19 cellular contexts compared by ENCODE assay signal in genomic region chr2:231934441-231935206, GRCh38. TPM values are rescaled to one million over a fixed set of nuclear protein-coding genes. Genes with fewer than 3 reads are reported as not detected.
A peak's percentile ranks its signal among the peaks of the same experiment; 100 is the strongest.
DNase-seq lines count a peak whose midpoint lies in the region; ATAC-seq, FAIRE-seq and TF ChIP-seq lines count a peak whose summit lies in the region.
"Had no signal": no experiment of that assay in that cellular context is flagged by ENCODE, and none has a peak within 500 bp of the region (broad histone marks: within the 10 kb centered on the region; RNA-seq: fewer than 3 reads in every experiment).

No MANE protein-coding gene starts in this region.

- no peaks in the 10 kb centered on the region for H3K36me3 Mint-ChIP-seq in neural crest cell (ENCODE audit: low read depth)
- H3K36me3 Mint-ChIP-seq: CD4-positive, alpha-beta memory T cell had no signal

- H3K79me2 ChIP-seq in HepG2 (ENCODE audit: insufficient read depth, low read length) (no peaks in the 10 kb centered on the region), H1 (ENCODE audit: control insufficient read depth in 1 of 2, insufficient read depth in 2 of 2, low read length in 2 of 2) (no peaks in the 10 kb centered on the region)

- peaks cover 5% of the 10 kb centered on the region for H3K27me3 Mint-ChIP-seq in neural crest cell (ENCODE audit: low read depth)

- H4K5ac ChIP-seq in H1 (ENCODE audit: insufficient read length, low read depth, low read length), result no peak overlapping the region

- CTCF ChIA-PET in HepG2 (lab: Yijun Ruan, JAX; ENCODE audit: low intra/inter-chr PET ratio, low total read pairs), result interaction anchor here (1.4 kb wide), 1 partner anchor 9 kb away, joined by 4 read pairs; no protein-coding TSS in a partner anchor
- CTCF ChIA-PET in H1 (lab: Charles Lee; ENCODE audit: partially characterized antibody), result interaction anchor here (0.5 to 3.6 kb wide), 15 partner anchors 8 to 495 kb away, joined by 3 to 17 read pairs (median 3); partner anchors contain the start of gene NPPC

- no peak overlapping the region for H2BK15ac ChIP-seq in H1 (ENCODE audit: low read length)

- H3K4ac ChIP-seq in H1 (replicated peaks; ENCODE audit: insufficient read length, low read depth, low read length), result no peak overlapping the region

- no peak overlapping the region for H2BK120ac ChIP-seq in H1 (replicated peaks; ENCODE audit: low read depth, low read length)

- peaks cover 5 to 47% of the 10 kb centered on the region in 2 experiments; a peak in 4 of 5 replicates for H3K27me3 ChIP-seq in HepG2 (ENCODE audit: control insufficient read depth in 1 of 2, insufficient read depth in 2 of 2, low read length in 2 of 2)
- H3K27me3 ChIP-seq in right lobe of liver, result no peaks in the 10 kb centered on the region
- no peaks in the 10 kb centered on the region; a peak in 1 of 7 replicates for H3K27me3 ChIP-seq in H1 (replicated peaks in 1 of 4; ENCODE audit: control insufficient read depth in 3 of 4, extremely low read depth in 1 of 4, insufficient read depth in 3 of 4, low read length in 3 of 4)
- H3K27me3 ChIP-seq: Peyer's patch had no signal

- H2BK5ac ChIP-seq in H1 (ENCODE audit: low read depth, low read length), result no peak overlapping the region

- no peak overlapping the region for H3K27ac ChIP-seq in HepG2 (ENCODE audit: extremely low read length, insufficient read depth, low read length)
- no peak overlapping the region for H3K27ac ChIP-seq in right lobe of liver
- H3K27ac ChIP-seq in H1 (ENCODE audit: low read depth, low read length), result no peak overlapping the region
- H3K27ac ChIP-seq: A549, GM23248, Peyer's patch had no signal

- no peaks in the 10 kb centered on the region for H3K9me3 Mint-ChIP-seq in neural crest cell

- H3K9ac ChIP-seq in HepG2 (ENCODE audit: insufficient read depth, low read depth, low read length), result peak overlapping the region; percentile 29
- no peak overlapping the region for H3K9ac ChIP-seq in H1 (replicated peaks in 1 of 4; ENCODE audit: extremely low read depth in 1 of 4, low read depth in 3 of 4, low read length in 3 of 4)
- H3K9ac ChIP-seq: GM23248 had no signal

- TF ChIP-seq POLR2A in HepG2 (IDR thresholded peaks at IDR 0.05; ENCODE audit: insufficient read depth in 1 of 2, low read depth in 2 of 2, low read length in 2 of 2), result no peak
- TF ChIP-seq POLR2A in right lobe of liver (IDR thresholded peaks at IDR 0.05), result no peak
- TF ChIP-seq POLR2A in H1 (IDR thresholded peaks at IDR 0.05; ENCODE audit: control extremely low read depth in 1 of 2, low read depth in 2 of 2, low read length in 2 of 2), result no peak

- no peak overlapping the region for H3K23ac ChIP-seq in H1 (ENCODE audit: insufficient read length)

- H3K14ac ChIP-seq in H1 (ENCODE audit: insufficient read length), result no peak overlapping the region

- H3K4me1 Mint-ChIP-seq in neural crest cell, result no peaks in the 10 kb centered on the region
- H3K4me1 Mint-ChIP-seq: CD4-positive, alpha-beta memory T cell had no signal

- TF ChIP-seq EP300 in HepG2 (IDR thresholded peaks at IDR 0.05; ENCODE audit: low read depth in 2 of 2, low read length in 2 of 2), result no peak
- no peak for TF ChIP-seq EP300 in HepG2 (CRISPR knock-in tag; IDR thresholded peaks at IDR 0.05; ENCODE audit: borderline replicate concordance)
- TF ChIP-seq EP300 in H1 (IDR thresholded peaks at IDR 0.05; ENCODE audit: borderline replicate concordance in 1 of 2, low read depth in 2 of 2, low read length in 2 of 2), result no peak

- peak overlapping the region; percentile 57 for H3K27ac Mint-ChIP-seq in neural crest cell (ENCODE audit: unreplicated experiment)

- BruUV-seq in HepG2 (replicated peaks; lab: Mats Ljungman, UMichigan), result no TSS peak

- peak overlapping the region; percentile 75 for H3K4me2 ChIP-seq in HepG2 (ENCODE audit: low read depth, low read length)
- no peak overlapping the region for H3K4me2 ChIP-seq in H1 (ENCODE audit: insufficient read depth in 1 of 2, low read depth in 2 of 2, low read length in 2 of 2)
- H3K4me2 ChIP-seq: A549 had no signal

- no peak overlapping the region for H2AK5ac ChIP-seq in H1 (ENCODE audit: low read depth, low read length)

- TF ChIP-seq CTCF in HepG2 (CRISPR knock-in tag; IDR thresholded peaks at IDR 0.05), result peak; percentile 48
- no peak for TF ChIP-seq CTCF in right lobe of liver (IDR thresholded peaks at IDR 0.05)
- no peak for TF ChIP-seq CTCF in H1 (IDR thresholded peaks at IDR 0.05; ENCODE audit: control extremely low read depth in 1 of 3, insufficient read depth in 1 of 3, low read depth in 1 of 3, low read length in 3 of 3)
- TF ChIP-seq CTCF in neural crest cell (conservative IDR thresholded peaks at IDR 0.05), result no peak

- no peak overlapping the region for H2BK20ac ChIP-seq in H1 (ENCODE audit: low read length)

- intact Hi-C loops in HepG2 (cut with micrococcal nuclease; ENCODE audit: unreplicated experiment) (no loop called here), right lobe of liver (cut with DNase I) (no loop called here)

- DNase-seq in HepG2 (ENCODE audit: low spot score) (peak; percentile 52), right lobe of liver (no peak), H1 (ENCODE audit: low read depth in 1 of 2, low spot score in 2 of 2) (peak in 1 of 2 experiments; percentile 29), neural crest cell (ENCODE audit: low read depth, low spot score) (no peak), NCI-H187 (lab: John Stamatoyannopoulos, UW) (no peak), HuH-7 (ENCODE audit: low spot score) (no peak), NCI-H1048 (lab: John Stamatoyannopoulos, UW) (no peak)
- DNase-seq in activated CD8-positive, alpha-beta memory T cell treated with anti-CD3 and anti-CD28 coated beads, Interleukin-2, amount 50 U/mL, for 48 hours, result no peak
- DNase-seq: AML-193; CD4-positive, alpha-beta memory T cell; GF-D8; GM23248; MM.1S; NCI-H2029; NCI-H510A; SIG-M5 had no signal

- peak overlapping the region; percentile 15 to 57 (median 41); a peak in 5 of 6 replicates for H3K4me3 ChIP-seq in HepG2 (replicated peaks in 1 of 3; ENCODE audit: insufficient read depth in 1 of 3, low read depth in 2 of 3, low read length in 3 of 3)
- no peak overlapping the region for H3K4me3 ChIP-seq in right lobe of liver
- no peak overlapping the region for H3K4me3 ChIP-seq in H1 (ENCODE audit: extremely low read depth in 1 of 4, insufficient read depth in 2 of 4, low read depth in 3 of 4, low read length in 4 of 4)
- H3K4me3 ChIP-seq: A549, GM23248, Peyer's patch had no signal

- H3K79me1 ChIP-seq in H1 (ENCODE audit: low read depth, low read length), result no peaks in the 10 kb centered on the region

- no peak overlapping the region for H2BK12ac ChIP-seq in H1 (ENCODE audit: low read depth, low read length)

- H3K9me3 ChIP-seq in HepG2 (ENCODE audit: low read length), result no peaks in the 10 kb centered on the region
- H3K9me3 ChIP-seq in right lobe of liver, result no peaks in the 10 kb centered on the region
- H3K9me3 ChIP-seq in H1 (ENCODE audit: insufficient read depth in 2 of 2, low read depth in 1 of 2, low read length in 1 of 2), result no peaks in the 10 kb centered on the region
- H3K9me3 ChIP-seq: A549, Peyer's patch had no signal

- TF ChIP-seq RAD21 in HepG2 (CRISPR knock-in tag; IDR thresholded peaks at IDR 0.05), result no peak
- TF ChIP-seq RAD21 in H1 (IDR thresholded peaks at IDR 0.05 in 1 of 2, conservative IDR thresholded peaks at IDR 0.05 in 1 of 2; ENCODE audit: low read depth in 2 of 2, low read length in 2 of 2), result no peak

- H4K20me1 ChIP-seq in HepG2 (ENCODE audit: insufficient read depth, low read length) (no peaks in the 10 kb centered on the region), H1 (replicated peaks in 1 of 2; ENCODE audit: control insufficient read depth in 1 of 2, insufficient read depth in 2 of 2, low read length in 2 of 2) (no peaks in the 10 kb centered on the region)

- WGBS in HepG2 (ENCODE audit: low lambda C conversion rate), result 12% methylated on average over 7 of the region's 8 CpGs
- 60% methylated on average over 3 of the region's 8 CpGs for WGBS in right lobe of liver (ENCODE audit: insufficient coverage, low coverage, low lambda C conversion rate, missing lambda C conversion rate)
- 84% methylated on average over 8 of the region's 8 CpGs; no CpG with 5 or more reads in 1 of the 2 experiments for WGBS in H1 (ENCODE audit: extremely low coverage in 1 of 2, insufficient coverage in 1 of 2, insufficient read length in 1 of 2, insufficient replicate concordance in 2 of 2, low coverage in 1 of 2, low lambda C conversion rate in 2 of 2, missing lambda C conversion rate in 1 of 2), 2 experiments

- H4K91ac ChIP-seq in H1 (replicated peaks; ENCODE audit: insufficient read length, low read length), result no peak overlapping the region

- FAIRE-seq in HepG2 (lab: Jason Lieb, UNC) (peak; percentile 39), H1 (lab: Jason Lieb, UNC) (no peak)
- FAIRE-seq: A549, D721Med had no signal

- H2AFZ ChIP-seq in HepG2 (ENCODE audit: low read length), result peak overlapping the region; percentile 74
- H2AFZ ChIP-seq in H1 (ENCODE audit: low read length), result peak overlapping the region; percentile 15; the same call in 1 of the 2 replicates
- H2AFZ ChIP-seq: GM23248 had no signal

- H3K36me3 ChIP-seq in HepG2 (replicated peaks in 1 of 2; ENCODE audit: control insufficient read depth in 1 of 2, insufficient read depth in 2 of 2, low read length in 2 of 2) (no peaks in the 10 kb centered on the region), right lobe of liver (no peaks in the 10 kb centered on the region), H1 (ENCODE audit: control insufficient read depth in 2 of 4, insufficient read depth in 4 of 4, low read length in 3 of 4) (no peaks in the 10 kb centered on the region)
- H3K36me3 ChIP-seq: Peyer's patch had no signal

- H3K4me3 Mint-ChIP-seq in neural crest cell, result no peak overlapping the region
- H3K4me3 Mint-ChIP-seq: CD4-positive, alpha-beta memory T cell had no signal

- H3K4me1 ChIP-seq in HepG2 (ENCODE audit: insufficient read depth, low read length), result peaks cover 27% of the 10 kb centered on the region
- H3K4me1 ChIP-seq in right lobe of liver, result no peaks in the 10 kb centered on the region
- peaks cover 0 to 2% (median 0%) of the 10 kb centered on the region in 4 experiments; a peak in 2 of 7 replicates for H3K4me1 ChIP-seq in H1 (replicated peaks in 1 of 4; ENCODE audit: control insufficient read depth in 3 of 4, insufficient read depth in 4 of 4, low read length in 3 of 4)
- H3K4me1 ChIP-seq: A549, Peyer's patch had no signal

- H3K18ac ChIP-seq in H1 (ENCODE audit: extremely low read depth, low read length), result no peak overlapping the region

- in situ Hi-C loops in HepG2 (cut with HindIII; ENCODE audit: extremely low pct_ligation_motif_present, low pct_unique_long_range_greater_than_20kb), result no loop called here

- H3K23me2 ChIP-seq in H1 (ENCODE audit: low read depth, low read length), result no peaks in the 10 kb centered on the region

- no peak overlapping the region; the same call in 1 of the 2 replicates for H4K8ac ChIP-seq in H1 (ENCODE audit: extremely low read depth, insufficient read depth, low read length)

- no peak overlapping the region for H3K56ac ChIP-seq in H1 (replicated peaks; ENCODE audit: insufficient read length, low read depth, low read length)

- POLR2A ChIA-PET in HepG2 (lab: Yijun Ruan, JAX), result interaction anchor here (0.9 to 1.3 kb wide), 3 partner anchors 9 to 27 kb away, joined by 3 to 4 read pairs (median 3); partner anchors contain the start of genes DIS3L2 and NPPC
- POLR2A ChIA-PET in H1 (lab: Charles Lee; ENCODE audit: partially characterized antibody), result interaction anchor here (0.6 to 2.0 kb wide), 2 partner anchors 9 to 452 kb away, joined by 3 to 10 read pairs; partner anchors contain the start of gene NPPC

- ATAC-seq in HepG2 (peak; percentile 76), right lobe of liver (no peak)

RNA-seq across cellular contexts. Expression of gene NPPC, which starts 8.4 kb away (rescaled TPM):
- 0.11 TPM in 1 of 2 replicates, not detected in the other for total RNA-seq in HepG2 (2016; rRNA removed; fragmentation: Illumina TruSeq; extraction: Trizol)
- not detected in 2 replicates for total RNA-seq in HepG2 (2016; cell fraction: cytosol; rRNA removed; fragmentation: Illumina TruSeq; extraction: Trizol; ENCODE audit: low read depth)
- 0.15 TPM in 1 of 2 replicates, not detected in the other for total RNA-seq in HepG2 (2016; cell fraction: insoluble cytoplasmic fraction; rRNA removed; fragmentation: Illumina TruSeq; extraction: Trizol)
- not detected in 2 replicates for total RNA-seq in HepG2 (2016; cell fraction: membrane; rRNA removed; fragmentation: Illumina TruSeq; extraction: Trizol)
- total RNA-seq in HepG2 (2016; cell fraction: nucleus; rRNA removed; fragmentation: Illumina TruSeq; extraction: Trizol), result not detected in 2 replicates
- polyA plus RNA-seq in HepG2 (2011; rRNA removed), result not detected in 2 replicates
- 0.17 TPM in 1 of 2 replicates, not detected in the other for polyA plus RNA-seq in HepG2 (2011; cell fraction: cytosol; rRNA removed)
- polyA plus RNA-seq in HepG2 (2011; cell fraction: nucleus; rRNA removed), result not detected in 2 replicates
- 0.17 TPM in 1 of 2 replicates, not detected in the other for polyA plus RNA-seq in HepG2 (2012)
- not detected in 2 replicates for polyA plus RNA-seq in HepG2 (2016; cell fraction: cytosol; fragmentation: Illumina TruSeq; extraction: Trizol; ENCODE audit: low read depth)
- polyA plus RNA-seq in HepG2 (2016; cell fraction: insoluble cytoplasmic fraction; fragmentation: Illumina TruSeq; extraction: Trizol; ENCODE audit: low read depth), result not detected in 2 replicates
- polyA plus RNA-seq in HepG2 (2016; cell fraction: membrane; fragmentation: Illumina TruSeq; extraction: Trizol; ENCODE audit: low read depth), result not detected in 2 replicates
- not detected in 2 replicates for polyA plus RNA-seq in HepG2 (2016; cell fraction: nucleus; fragmentation: Illumina TruSeq; extraction: Trizol; ENCODE audit: insufficient read depth, low read depth)
- 0.14 TPM in 1 of 2 replicates, not detected in the other for polyA minus RNA-seq in HepG2 (2011; rRNA and poly(A)+ RNA removed; ENCODE audit: low replicate concordance)
- polyA minus RNA-seq in HepG2 (2011; cell fraction: cytosol; rRNA and poly(A)+ RNA removed), result not detected in 2 replicates
- polyA minus RNA-seq in HepG2 (2011; cell fraction: nucleus; rRNA and poly(A)+ RNA removed), result not detected in 2 replicates
- total RNA-seq in right lobe of liver, result not detected
- total RNA-seq in H1 (2021; fragmentation: NEBNext Ultra II Directional; extraction: Animal tissue kit (Norgen Biotek cat#: 25700)), result 2.1 and 4.7 TPM in 2 replicates
- 1.3 TPM in 2 replicates for polyA plus RNA-seq in H1 (2011; rRNA removed)
- 2.0 TPM for polyA plus RNA-seq in H1 (2011; cell fraction: cytosol; rRNA removed)
- polyA plus RNA-seq in H1 (2011; cell fraction: nucleus; rRNA removed), result 1.5 TPM
- polyA plus RNA-seq in H1 (2012, experiment 1 of 2), result 0.80 to 1.2 TPM (median 0.91 TPM) in 4 replicates
- 2.6 TPM for polyA plus RNA-seq in H1 (2012, experiment 2 of 2)
- polyA plus RNA-seq in H1 (2013, experiment 1 of 2), result 1.6 TPM
- polyA plus RNA-seq in H1 (2013, experiment 2 of 2), result 1.9 TPM
- 0.17 and 0.47 TPM in 2 replicates for polyA minus RNA-seq in H1 (2011; rRNA and poly(A)+ RNA removed)
- 4.1 TPM for polyA minus RNA-seq in H1 (2011; cell fraction: cytosol; rRNA and poly(A)+ RNA removed)
- polyA minus RNA-seq in H1 (2011; cell fraction: nucleus; rRNA and poly(A)+ RNA removed), result 6.3 TPM
- total RNA-seq in neural crest cell, result 12.7 and 16.5 TPM in 2 replicates
- total RNA-seq: CD4-positive, alpha-beta memory T cell; GM23248; Peyer's patch had no signal
- polyA plus RNA-seq: A549; CD4-positive, alpha-beta memory T cell had no signal

RNA-seq across cellular contexts. Expression of gene DIS3L2, which starts 26.9 kb away (rescaled TPM):
- 20.3 and 23.9 TPM in 2 replicates for total RNA-seq in HepG2 (2016; rRNA removed; fragmentation: Illumina TruSeq; extraction: Trizol)
- 27.2 and 32.6 TPM in 2 replicates for total RNA-seq in HepG2 (2016; cell fraction: cytosol; rRNA removed; fragmentation: Illumina TruSeq; extraction: Trizol; ENCODE audit: low read depth)
- total RNA-seq in HepG2 (2016; cell fraction: insoluble cytoplasmic fraction; rRNA removed; fragmentation: Illumina TruSeq; extraction: Trizol), result 16.0 and 21.5 TPM in 2 replicates
- 10.1 and 13.9 TPM in 2 replicates for total RNA-seq in HepG2 (2016; cell fraction: membrane; rRNA removed; fragmentation: Illumina TruSeq; extraction: Trizol)
- total RNA-seq in HepG2 (2016; cell fraction: nucleus; rRNA removed; fragmentation: Illumina TruSeq; extraction: Trizol), result 38.8 and 40.6 TPM in 2 replicates
- polyA plus RNA-seq in HepG2 (2011; rRNA removed), result 7.0 and 9.6 TPM in 2 replicates
- polyA plus RNA-seq in HepG2 (2011; cell fraction: cytosol; rRNA removed), result 5.5 and 7.5 TPM in 2 replicates
- 45.1 and 57.6 TPM in 2 replicates for polyA plus RNA-seq in HepG2 (2011; cell fraction: nucleus; rRNA removed)
- 10.7 and 11.8 TPM in 2 replicates for polyA plus RNA-seq in HepG2 (2012)
- 3.1 and 3.3 TPM in 2 replicates for polyA plus RNA-seq in HepG2 (2016; cell fraction: cytosol; fragmentation: Illumina TruSeq; extraction: Trizol; ENCODE audit: low read depth)
- polyA plus RNA-seq in HepG2 (2016; cell fraction: insoluble cytoplasmic fraction; fragmentation: Illumina TruSeq; extraction: Trizol; ENCODE audit: low read depth), result 14.0 and 14.3 TPM in 2 replicates
- polyA plus RNA-seq in HepG2 (2016; cell fraction: membrane; fragmentation: Illumina TruSeq; extraction: Trizol; ENCODE audit: low read depth), result 4.9 and 5.5 TPM in 2 replicates
- 35.3 and 36.0 TPM in 2 replicates for polyA plus RNA-seq in HepG2 (2016; cell fraction: nucleus; fragmentation: Illumina TruSeq; extraction: Trizol; ENCODE audit: insufficient read depth, low read depth)
- 12.0 and 17.6 TPM in 2 replicates for polyA minus RNA-seq in HepG2 (2011; rRNA and poly(A)+ RNA removed; ENCODE audit: low replicate concordance)
- 5.4 and 5.9 TPM in 2 replicates for polyA minus RNA-seq in HepG2 (2011; cell fraction: cytosol; rRNA and poly(A)+ RNA removed)
- 53.8 and 56.6 TPM in 2 replicates for polyA minus RNA-seq in HepG2 (2011; cell fraction: nucleus; rRNA and poly(A)+ RNA removed)
- total RNA-seq in right lobe of liver, result 10 to 100 TPM in 5 of 6 experiments, 1 to 10 TPM in 1; 8.1 to 22.3 (median 16.7) TPM
- 21.6 and 26.8 TPM in 2 replicates for total RNA-seq in H1 (2021; fragmentation: NEBNext Ultra II Directional; extraction: Animal tissue kit (Norgen Biotek cat#: 25700))
- 11.5 and 19.0 TPM in 2 replicates for polyA plus RNA-seq in H1 (2011; rRNA removed)
- 10.1 TPM for polyA plus RNA-seq in H1 (2011; cell fraction: cytosol; rRNA removed)
- 44.2 TPM for polyA plus RNA-seq in H1 (2011; cell fraction: nucleus; rRNA removed)
- 16.7 to 23.4 TPM (median 19.8 TPM) in 4 replicates for polyA plus RNA-seq in H1 (2012, experiment 1 of 2)
- 7.2 TPM for polyA plus RNA-seq in H1 (2012, experiment 2 of 2)
- polyA plus RNA-seq in H1 (2013, experiment 1 of 2), result 14.0 TPM
- 13.3 TPM for polyA plus RNA-seq in H1 (2013, experiment 2 of 2)
- 10.6 and 13.7 TPM in 2 replicates for polyA minus RNA-seq in H1 (2011; rRNA and poly(A)+ RNA removed)
- polyA minus RNA-seq in H1 (2011; cell fraction: cytosol; rRNA and poly(A)+ RNA removed), result 7.4 TPM
- 31.5 TPM for polyA minus RNA-seq in H1 (2011; cell fraction: nucleus; rRNA and poly(A)+ RNA removed)
- 47.2 and 51.9 TPM in 2 replicates for total RNA-seq in neural crest cell

Comparison
In these comparisons a context has a peak if more than half of its experiments do, and no peak if none do; other contexts are left out.
1. H3K4me3 ChIP-seq: peak in HepG2 (3 of 3); none in right lobe of liver (0 of 3) and H1 (0 of 4).
2. Of the 41 proteins assayed by ChIP-seq in both HepG2 and H1: peak only in HepG2: CTCF and SP4; only in H1: none; in both: none; in neither: 39.